In the genomic region with DNA sequence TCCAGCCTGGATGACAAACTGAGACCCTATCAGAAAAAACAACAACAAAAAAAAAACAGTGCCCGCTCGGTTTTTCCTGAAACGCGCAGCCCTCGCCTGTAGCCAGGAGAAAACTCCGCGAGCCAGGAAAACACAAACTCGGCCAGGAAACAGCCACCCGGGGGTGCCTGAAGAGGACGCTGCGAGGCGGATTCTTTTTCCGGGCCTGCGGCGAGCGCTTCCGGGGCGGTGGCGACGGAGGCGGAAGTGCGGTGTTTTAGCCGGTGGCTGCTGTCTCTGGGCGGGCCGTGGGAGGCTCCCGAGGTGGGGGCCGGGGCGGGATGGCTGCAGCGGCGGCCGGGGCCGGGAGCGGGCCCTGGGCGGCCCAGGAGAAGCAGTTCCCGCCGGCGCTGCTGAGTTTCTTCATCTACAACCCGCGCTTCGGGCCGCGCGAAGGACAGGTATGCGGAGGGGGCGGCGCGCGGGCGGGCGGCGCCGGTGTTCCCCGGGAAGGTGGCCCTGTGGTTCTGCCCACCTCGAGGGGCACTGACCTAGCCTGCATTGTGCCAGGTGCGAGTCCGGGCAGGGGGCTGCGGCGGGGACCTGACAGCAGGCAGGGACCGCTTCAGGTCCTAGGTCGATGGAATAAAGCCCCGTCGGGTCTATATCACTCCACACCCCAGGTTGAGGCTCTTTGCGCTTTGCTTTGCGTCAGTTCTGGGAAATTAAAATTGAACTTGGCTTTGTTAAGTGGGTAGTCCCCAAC, we compare ENCODE assay signal across 8 cellular contexts. TPM values are rescaled to one million over a fixed set of nuclear protein-coding genes. Genes with fewer than 3 reads are reported as not detected.
DNase-seq lines count a peak whose midpoint lies in the region; ATAC-seq, FAIRE-seq and TF ChIP-seq lines count a peak whose summit lies in the region.
"Not testable (repeated sequence)": the region's sequence is repeated elsewhere in the genome, so short reads cannot be mapped to it uniquely, and the experiment has no call there.

A gene (plus strand): TSS at position 254 of the 745 bp plus-strand sequence. CDS start 67 bp downstream, at position 321.

- H3K4me2 ChIP-seq in OCI-LY7 (ENCODE audit: low read length), result peak within 1 kb of the TSS; percentile 36
- not testable (repeated sequence) for H3K4me2 ChIP-seq in endothelial cell of umbilical vein (ENCODE audit: insufficient read depth, low read length)

- H3K36me3 ChIP-seq in OCI-LY7 (ENCODE audit: insufficient read depth, low read length); endothelial cell of umbilical vein (ENCODE audit: control insufficient read depth in 2 of 2, extremely low read depth in 1 of 2, insufficient read depth in 2 of 2, low read length in 2 of 2): not testable (repeated sequence)

- ATAC-seq in GM19467 (IDR thresholded peaks at IDR 0.05; ENCODE audit: unreplicated experiment) (peak; percentile 83), HG03571 (IDR thresholded peaks at IDR 0.05; ENCODE audit: unreplicated experiment) (peak; percentile 87)

- H3K9me2 ChIP-seq in OCI-LY7 (ENCODE audit: insufficient read depth, low read length), result not testable (repeated sequence)

- not testable (repeated sequence) for H3K27me3 ChIP-seq in endothelial cell of umbilical vein (ENCODE audit: control insufficient read depth in 2 of 2, insufficient read depth in 2 of 2, low read length in 2 of 2)

- H3K9me3 Mint-ChIP-seq in mesothelial cell of epicardium, result not testable (repeated sequence)

- POLR2A ChIA-PET in OCI-LY7 (lab: Charles Lee); endothelial cell of umbilical vein (lab: Charles Lee): not testable (repeated sequence)

- H2AFZ ChIP-seq in OCI-LY7 (ENCODE audit: low read length), result peak within 1 kb of the TSS; percentile 72; the same call in 1 of the 2 replicates
- not testable (repeated sequence) for H2AFZ ChIP-seq in endothelial cell of umbilical vein (ENCODE audit: low read depth, low read length)

- FAIRE-seq in endothelial cell of umbilical vein (lab: Jason Lieb, UNC), result peak; percentile 83

- H3K9ac ChIP-seq in endothelial cell of umbilical vein (replicated peaks; ENCODE audit: extremely low read depth, insufficient read depth, low read length), result not testable (repeated sequence)

- H4K20me1 ChIP-seq in OCI-LY7 (ENCODE audit: insufficient read depth, low read length); endothelial cell of umbilical vein (replicated peaks; ENCODE audit: control insufficient read depth, extremely low read depth, insufficient read depth, low read length): not testable (repeated sequence)

- TF ChIP-seq CTCF in OCI-LY7 (conservative IDR thresholded peaks at IDR 0.05; ENCODE audit: low read length), result 0 out of 2 replicates have a peak, but pooled peaks have one; percentile 13
- TF ChIP-seq CTCF in endothelial cell of umbilical vein (IDR thresholded peaks at IDR 0.05; ENCODE audit: extremely low read depth in 1 of 2, insufficient read depth in 1 of 2, low read depth in 1 of 2, low read length in 2 of 2); mesothelial cell of epicardium (IDR thresholded peaks at IDR 0.05; ENCODE audit: unreplicated experiment): not testable (repeated sequence)

- H3K27ac ChIP-seq in OCI-LY7 (ENCODE audit: low read depth, low read length, poor library complexity, severe bottlenecking); endothelial cell of umbilical vein (ENCODE audit: insufficient read depth, low read depth, low read length): not testable (repeated sequence)

- H3K27me3 Mint-ChIP-seq in mesothelial cell of epicardium (ENCODE audit: low read depth), result not testable (repeated sequence)

- not testable (repeated sequence) for H3K36me3 Mint-ChIP-seq in mesothelial cell of epicardium

- TF ChIP-seq POLR2A in endothelial cell of umbilical vein (IDR thresholded peaks at IDR 0.05; ENCODE audit: low read depth, low read length), result not testable (repeated sequence)

- H3K4me1 Mint-ChIP-seq in mesothelial cell of epicardium, result not testable (repeated sequence)

- not testable (repeated sequence) for H3K9me1 ChIP-seq in endothelial cell of umbilical vein (replicated peaks; ENCODE audit: control insufficient read depth, extremely low read depth, insufficient read depth, low read length)

- H3K4me3 Mint-ChIP-seq in mesothelial cell of epicardium, result peak within 1 kb of the TSS; percentile 76

- H3K27ac Mint-ChIP-seq in mesothelial cell of epicardium, result peak within 1 kb of the TSS; percentile 90

- intact Hi-C loops in OCI-LY7 (cut with micrococcal nuclease; ENCODE audit: unreplicated experiment); endothelial cell of umbilical vein (cut with micrococcal nuclease): not testable (repeated sequence)

- peak within 1 kb of the TSS; percentile 63 for H3K4me3 ChIP-seq in OCI-LY7 (ENCODE audit: low read depth, low read length, poor library complexity, severe bottlenecking)
- peak within 1 kb of the TSS in 2 of 3 experiments; percentile 18 to 38 for H3K4me3 ChIP-seq in endothelial cell of umbilical vein (replicated peaks in 1 of 3; ENCODE audit: insufficient read depth in 1 of 3, low read depth in 1 of 3, low read length in 3 of 3)

- CTCF ChIA-PET in OCI-LY7 (lab: Charles Lee; ENCODE audit: unreplicated experiment); endothelial cell of umbilical vein (lab: Charles Lee): not testable (repeated sequence)

- not testable (repeated sequence) for H3K4me1 ChIP-seq in OCI-LY7 (ENCODE audit: insufficient read depth, low read length, poor library complexity, severe bottlenecking); endothelial cell of umbilical vein (ENCODE audit: control insufficient read depth, extremely low read depth, insufficient read depth, low read length)

- DNase-seq in COR-L47 (lab: John Stamatoyannopoulos, UW) (peak; percentile 58), OCI-LY7 (ENCODE audit: low spot score) (peak; percentile 58), endothelial cell of umbilical vein (ENCODE audit: low read depth, low spot score) (peak; percentile 50), mesothelial cell of epicardium (ENCODE audit: low spot score in 2 of 2, unreplicated experiment in 2 of 2) (peak; percentile 26 to 60)
- peak; percentile 89 for DNase-seq in activated CD8-positive, alpha-beta memory T cell treated with anti-CD3 and anti-CD28 coated beads, Interleukin-2, amount 50 U/mL, for 48 hours
- peak; percentile 68 for DNase-seq in stimulated activated CD8-positive, alpha-beta memory T cell treated with anti-CD3 and anti-CD28 coated beads, Interleukin-15, amount 100 ng/mL, for 24 hours (ENCODE audit: low read depth)

- dilution Hi-C loops in endothelial cell of umbilical vein (cut with MboI; ENCODE audit: extremely low pct_ligation_motif_present, low sequenced_read_pairs), result not testable (repeated sequence)

- H3K9me3 ChIP-seq in OCI-LY7 (ENCODE audit: low read length); endothelial cell of umbilical vein (replicated peaks; ENCODE audit: control insufficient read depth, insufficient read depth, low read length): not testable (repeated sequence)

- not testable (repeated sequence) for BruUV-seq in OCI-LY7 (replicated peaks; lab: Mats Ljungman, UMichigan); endothelial cell of umbilical vein (replicated peaks; lab: Mats Ljungman, UMichigan)

- not testable (repeated sequence) for H3K79me2 ChIP-seq in OCI-LY7 (ENCODE audit: insufficient read depth, low read depth, low read length); endothelial cell of umbilical vein (ENCODE audit: control insufficient read depth, insufficient read depth, low read length)

RNA-seq across cellular contexts. Expression of the gene that starts here (rescaled TPM):
- 48.1 and 52.3 TPM in 2 replicates for total RNA-seq in OCI-LY7 (2014; rRNA removed; shearing (Covaris generic))
- total RNA-seq in OCI-LY7 (2022) (108 and 115 TPM in 2 replicates), endothelial cell of umbilical vein (84.1 and 95.5 TPM in 2 replicates), mesothelial cell of epicardium (82.3 to 91.8 TPM (median 90.5 TPM) in 3 replicates)
- 31.1 and 40.6 TPM in 2 replicates for polyA plus RNA-seq in endothelial cell of umbilical vein
- polyA plus RNA-seq in endothelial cell of umbilical vein (2011; cell fraction: cytosol; rRNA removed), result 57.6 and 61.0 TPM in 2 replicates
- polyA plus RNA-seq in endothelial cell of umbilical vein (2011; cell fraction: nucleus; rRNA removed), result 51.5 and 62.8 TPM in 2 replicates
- 99.9 and 144 TPM in 2 replicates for polyA plus RNA-seq in endothelial cell of umbilical vein (2012)
- polyA minus RNA-seq in endothelial cell of umbilical vein, result 24.2 and 30.9 TPM in 2 replicates
- 31.2 TPM for polyA minus RNA-seq in endothelial cell of umbilical vein (2011; cell fraction: cytosol; rRNA and poly(A)+ RNA removed)
- 21.9 and 29.8 TPM in 2 replicates for polyA minus RNA-seq in endothelial cell of umbilical vein (2011; cell fraction: nucleus; rRNA and poly(A)+ RNA removed)
